ENCODE assay signal across 11 cellular contexts in the genomic region with DNA sequence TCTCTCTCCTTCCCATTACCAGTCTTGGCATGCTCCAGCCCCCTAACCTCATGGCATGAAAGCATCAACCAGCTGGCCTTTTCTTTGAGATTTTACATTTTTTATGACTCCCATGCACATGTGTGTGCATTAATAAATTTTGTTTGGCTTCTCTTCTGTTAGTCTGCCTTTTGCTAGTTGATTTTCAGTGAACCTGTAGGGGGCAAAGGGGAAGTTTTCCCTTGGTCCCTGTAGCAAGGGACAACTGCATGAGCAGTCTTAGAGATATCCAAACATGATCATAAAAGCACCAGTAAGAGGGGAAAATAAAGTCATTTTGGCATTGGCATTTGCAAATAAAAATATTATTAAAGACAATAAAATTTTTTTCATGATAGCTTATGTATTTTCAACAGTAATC.
DNase-seq lines count a peak whose midpoint lies in the region; ATAC-seq and TF ChIP-seq lines count a peak whose summit lies in the region.
"Had no signal": no experiment of that assay in that cellular context is flagged by ENCODE, and none has a peak within 500 bp of the region (broad histone marks: within the 10 kb centered on the region; RNA-seq: fewer than 3 reads in every experiment).

No MANE protein-coding gene starts in this region.

- H3K4me1 ChIP-seq in RWPE2 (ENCODE audit: insufficient read depth, poor library complexity, severe bottlenecking) = no peaks in the 10 kb centered on the region
- H3K4me1 ChIP-seq: transverse colon had no signal

- peak; percentile 54 for ATAC-seq in GM18868 (IDR thresholded peaks at IDR 0.05; ENCODE audit: unreplicated experiment)
- peak; percentile 28 for ATAC-seq in HG02588 (IDR thresholded peaks at IDR 0.05; ENCODE audit: unreplicated experiment)
- no peak for ATAC-seq in RWPE2 (ENCODE audit: low read depth)

- no peak overlapping the region for H3K4me3 ChIP-seq in RWPE2 (ENCODE audit: severe bottlenecking)
- H3K4me3 ChIP-seq: transverse colon had no signal

- TF ChIP-seq CTCF in RWPE2 (IDR thresholded peaks at IDR 0.05; ENCODE audit: poor library complexity, severe bottlenecking) = peak; percentile 10

- H3K27me3 ChIP-seq in RWPE2 (ENCODE audit: insufficient read depth, poor library complexity, severe bottlenecking) = no peaks in the 10 kb centered on the region
- H3K27me3 ChIP-seq: transverse colon had no signal

- no peak overlapping the region for H3K27ac ChIP-seq in RWPE2 (ENCODE audit: poor library complexity, severe bottlenecking)
- H3K27ac ChIP-seq: transverse colon had no signal

- DNase-seq in RWPE2 (ENCODE audit: low spot score) = no peak
- peak; percentile 13 for DNase-seq in myocyte (ENCODE audit: low read depth)
- no peak for DNase-seq in NCI-H1092 (lab: John Stamatoyannopoulos, UW)
- DNase-seq in hippocampal formation (lab: John Stamatoyannopoulos, UW) = no peak
- DNase-seq in NCI-H2227 treated with DMSO at 0.1 percent for 48 hours (lab: John Stamatoyannopoulos, UW) = no peak
- DNase-seq in NCI-H1105 treated with DMSO at 0.1 percent for 48 hours (lab: John Stamatoyannopoulos, UW) = no peak
- DNase-seq: dermis blood vessel endothelial cell, GDM1, transverse colon had no signal

- H3K36me3 ChIP-seq in RWPE2 (ENCODE audit: low read depth) = no peaks in the 10 kb centered on the region
- H3K36me3 ChIP-seq: transverse colon had no signal

- no peaks in the 10 kb centered on the region for H3K9me3 ChIP-seq in RWPE2 (ENCODE audit: severe bottlenecking)
- H3K9me3 ChIP-seq: transverse colon had no signal
